ENCODE assay signal across 14 cellular contexts in the genomic region with DNA sequence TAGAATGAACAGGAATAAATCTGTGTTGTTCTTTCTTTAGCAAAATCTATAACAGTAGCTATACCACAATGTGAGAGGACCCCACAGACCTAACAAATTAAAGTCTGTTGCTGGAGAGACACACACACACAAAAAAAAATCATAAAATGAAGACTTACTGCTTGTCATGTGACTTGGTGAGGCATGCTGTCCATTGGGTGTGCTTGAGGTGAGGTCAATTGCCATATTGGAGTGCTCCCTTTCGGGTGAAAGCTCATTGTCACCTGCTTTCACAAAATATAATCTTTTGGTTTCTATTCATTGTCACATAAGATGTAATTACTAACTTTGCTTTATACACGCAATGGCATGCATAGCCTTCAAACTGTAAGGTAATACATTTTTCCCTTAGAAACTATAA. TPM values are rescaled to one million over a fixed set of nuclear protein-coding genes. Genes with fewer than 3 reads are reported as not detected.
DNase-seq lines count a peak whose midpoint lies in the region; ATAC-seq, FAIRE-seq and TF ChIP-seq lines count a peak whose summit lies in the region.
"Had no signal": no experiment of that assay in that cellular context is flagged by ENCODE, and none has a peak within 500 bp of the region (broad histone marks: within the 10 kb centered on the region; RNA-seq: fewer than 3 reads in every experiment).

No MANE protein-coding gene starts in this region.

- H3K9ac ChIP-seq in H9 (ENCODE audit: extremely low read depth, insufficient read length, low read length) (no peak overlapping the region), SU-DHL-6 (ENCODE audit: low read length) (peak overlapping the region; percentile 90)

- H3K27me3 ChIP-seq in H9 (ENCODE audit: insufficient read depth, low read length) (no peaks in the 10 kb centered on the region), SU-DHL-6 (ENCODE audit: low read length) (no peaks in the 10 kb centered on the region), mononuclear cell (ENCODE audit: insufficient read depth, low read length) (peaks cover 3% of the 10 kb centered on the region), upper lobe of right lung (no peaks in the 10 kb centered on the region)
- H3K27me3 ChIP-seq: ovary had no signal

- no peak overlapping the region for H2BK5ac ChIP-seq in H9 (ENCODE audit: insufficient read length, low read length)

- DNase-seq in GM12891 (ENCODE audit: insufficient read length, low spot score), result no peak
- DNase-seq in H9, result no peak
- DNase-seq in left cardiac atrium, result no peak
- no peak for DNase-seq in activated CD4-positive, alpha-beta T cell treated with anti-CD3 and anti-CD28 coated beads, Interleukin-2, amount 10 ng/mL, durations not matched to agents 24 days and 14 days
- no peak for DNase-seq in upper lobe of right lung
- no peak for DNase-seq in Calu3
- DNase-seq: cerebellar nuclear complex, left ventricle myocardium inferior, MM.1S, NCI-H748 treated with DMSO at 0.1 percent for 48 hours, ovary had no signal

- H3K56ac ChIP-seq in H9 (ENCODE audit: insufficient read length, low read depth, low read length), result no peak overlapping the region

- WGBS in H9 (ENCODE audit: extremely low coverage, insufficient read length, low lambda C conversion rate), result no CpG with 5 or more reads among the region's 2 CpGs

- ATAC-seq in left cardiac atrium (no peak), upper lobe of right lung (no peak)

- no peak overlapping the region for H3K18ac ChIP-seq in H9 (ENCODE audit: insufficient read length, low read depth, low read length)

- CTCF ChIA-PET in Calu3 (lab: Charles Lee), result no interaction called here

- no peak overlapping the region for H3K4me3 Mint-ChIP-seq in H9
- H3K4me3 Mint-ChIP-seq in activated CD4-positive, alpha-beta T cell treated with anti-CD3 and anti-CD28 coated beads, Interleukin-2, amount 10 ng/mL, durations not matched to agents 24 days and 14 days, result no peak overlapping the region
- no peak overlapping the region for H3K4me3 Mint-ChIP-seq in Calu3 (ENCODE audit: low read depth, unreplicated experiment)

- H3T11ph ChIP-seq in H9 (ENCODE audit: low read length), result no peak overlapping the region

- H3K4me1 Mint-ChIP-seq in H9, result peaks cover 19 to 22% of the 10 kb centered on the region in 2 experiments
- peaks cover 27% of the 10 kb centered on the region for H3K4me1 Mint-ChIP-seq in activated CD4-positive, alpha-beta T cell treated with anti-CD3 and anti-CD28 coated beads, Interleukin-2, amount 10 ng/mL, durations not matched to agents 24 days and 14 days
- peaks cover 16% of the 10 kb centered on the region for H3K4me1 Mint-ChIP-seq in Calu3 (ENCODE audit: low read depth, unreplicated experiment)

- no peak overlapping the region for H2BK20ac ChIP-seq in H9 (ENCODE audit: low read depth, low read length, poor library complexity, severe bottlenecking)

- no peaks in the 10 kb centered on the region for H3K79me1 ChIP-seq in H9 (ENCODE audit: insufficient read depth, low read depth, low read length, poor library complexity, severe bottlenecking)

- H3K4ac ChIP-seq in H9 (ENCODE audit: low read depth, low read length), result no peak overlapping the region

- H3K9me3 ChIP-seq in H9 (ENCODE audit: control insufficient read depth, low read depth, low read length), result no peaks in the 10 kb centered on the region
- H3K9me3 ChIP-seq in SU-DHL-6 (ENCODE audit: insufficient read depth, low read length), result no peaks in the 10 kb centered on the region
- no peaks in the 10 kb centered on the region for H3K9me3 ChIP-seq in mononuclear cell (ENCODE audit: low read depth, low read length)
- no peaks in the 10 kb centered on the region for H3K9me3 ChIP-seq in upper lobe of right lung
- H3K9me3 ChIP-seq: left ventricle myocardium inferior, ovary, thoracic aorta had no signal

- BruUV-seq in Calu3 (replicated peaks; lab: Mats Ljungman, UMichigan), result no TSS peak

- H3K4me1 ChIP-seq in H9 (ENCODE audit: insufficient read depth, low read length), result no peaks in the 10 kb centered on the region
- peaks cover 18% of the 10 kb centered on the region for H3K4me1 ChIP-seq in mononuclear cell (ENCODE audit: insufficient read depth, low read length)
- peaks cover 10% of the 10 kb centered on the region for H3K4me1 ChIP-seq in upper lobe of right lung

- H2AFZ ChIP-seq in H9 (ENCODE audit: low read length), result no peak overlapping the region
- no peak overlapping the region for H2AFZ ChIP-seq in SU-DHL-6 (ENCODE audit: low read depth, low read length, severe bottlenecking)

- H3K4me2 ChIP-seq in H9 (ENCODE audit: insufficient read depth, insufficient read length, low read length) (no peak overlapping the region), SU-DHL-6 (ENCODE audit: low read depth, low read length, poor library complexity, severe bottlenecking) (peak overlapping the region; percentile 99)

- H3K36me3 Mint-ChIP-seq in H9 (ENCODE audit: insufficient read depth in 1 of 3, low read depth in 3 of 3), result no peaks in the 10 kb centered on the region
- H3K36me3 Mint-ChIP-seq in activated CD4-positive, alpha-beta T cell treated with anti-CD3 and anti-CD28 coated beads, Interleukin-2, amount 10 ng/mL, durations not matched to agents 24 days and 14 days (ENCODE audit: low read depth), result no peaks in the 10 kb centered on the region
- peaks cover 40% of the 10 kb centered on the region for H3K36me3 Mint-ChIP-seq in Calu3 (ENCODE audit: insufficient read depth, unreplicated experiment)

- no peak overlapping the region for H3K14ac ChIP-seq in H9 (ENCODE audit: insufficient read depth, low read length)

- H2BK15ac ChIP-seq in H9 (ENCODE audit: low read depth, low read length), result peak overlapping the region; percentile 93; the same call in 1 of the 2 replicates

- no peak for TF ChIP-seq POLR2A in GM12891 (IDR thresholded peaks at IDR 0.05; ENCODE audit: low read depth, low read length)

- no peak overlapping the region for H4K91ac ChIP-seq in H9 (ENCODE audit: insufficient read length, low read depth, low read length)

- H3K27ac ChIP-seq in H9 (ENCODE audit: insufficient read length, low read depth, low read length) (no peak overlapping the region), SU-DHL-6 (ENCODE audit: low read depth, low read length) (peak overlapping the region; percentile 89), upper lobe of right lung (no peak overlapping the region)
- H3K27ac ChIP-seq: left ventricle myocardium inferior, ovary, thoracic aorta had no signal

- H3K9me2 ChIP-seq in SU-DHL-6 (replicated peaks; ENCODE audit: insufficient read depth, low read length), result no peaks in the 10 kb centered on the region

- no peak overlapping the region for H4K8ac ChIP-seq in H9 (replicated peaks; ENCODE audit: insufficient read length, low read depth, low read length)

- no peak overlapping the region for H3K27ac Mint-ChIP-seq in H9
- no peak overlapping the region for H3K27ac Mint-ChIP-seq in activated CD4-positive, alpha-beta T cell treated with anti-CD3 and anti-CD28 coated beads, Interleukin-2, amount 10 ng/mL, durations not matched to agents 24 days and 14 days
- H3K27ac Mint-ChIP-seq in Calu3 (ENCODE audit: unreplicated experiment), result no peak overlapping the region

- no peak overlapping the region for H2BK12ac ChIP-seq in H9 (ENCODE audit: insufficient read length, low read depth, low read length)

- H3K23me2 ChIP-seq in H9 (ENCODE audit: insufficient read length, low read depth, low read length, poor library complexity, severe bottlenecking), result peaks cover 2% of the 10 kb centered on the region

- H4K20me1 ChIP-seq in H9 (ENCODE audit: control insufficient read depth, insufficient read depth, insufficient read length) (no peaks in the 10 kb centered on the region), SU-DHL-6 (ENCODE audit: low read depth, low read length) (no peaks in the 10 kb centered on the region)

- H3K36me3 ChIP-seq in SU-DHL-6 (ENCODE audit: low read length) (peaks cover 43% of the 10 kb centered on the region), upper lobe of right lung (no peaks in the 10 kb centered on the region)
- H3K36me3 ChIP-seq: left ventricle myocardium inferior, ovary, thoracic aorta had no signal

- no peaks in the 10 kb centered on the region for H3K9me3 Mint-ChIP-seq in H9
- H3K9me3 Mint-ChIP-seq in activated CD4-positive, alpha-beta T cell treated with anti-CD3 and anti-CD28 coated beads, Interleukin-2, amount 10 ng/mL, durations not matched to agents 24 days and 14 days, result no peaks in the 10 kb centered on the region
- H3K9me3 Mint-ChIP-seq in Calu3 (ENCODE audit: low read depth, unreplicated experiment), result no peaks in the 10 kb centered on the region

- no peak overlapping the region for H3K23ac ChIP-seq in H9 (ENCODE audit: insufficient read length, low read depth, low read length)

- TF ChIP-seq CTCF in H9 (conservative IDR thresholded peaks at IDR 0.05), result no peak
- no peak for TF ChIP-seq CTCF in SU-DHL-6 (IDR thresholded peaks at IDR 0.05; ENCODE audit: insufficient read depth, low read length, poor library complexity, severe bottlenecking)
- no peak for TF ChIP-seq CTCF in upper lobe of right lung (IDR thresholded peaks at IDR 0.05)
- no peak for TF ChIP-seq CTCF in Calu3 (IDR thresholded peaks at IDR 0.05; ENCODE audit: unreplicated experiment)

- no peak overlapping the region for H2AK5ac ChIP-seq in H9 (ENCODE audit: insufficient read length, low read length)

- peaks cover 14% of the 10 kb centered on the region for H3F3A ChIP-seq in SU-DHL-6 (ENCODE audit: insufficient read depth)

- H4K5ac ChIP-seq in H9 (ENCODE audit: insufficient read length, low read depth, low read length), result no peak overlapping the region

- intact Hi-C loops in left cardiac atrium (cut with DNase I) (no loop called here), upper lobe of right lung (cut with DNase I) (no loop called here), Calu3 (cut with micrococcal nuclease; ENCODE audit: unreplicated experiment) (no loop called here)
- intact Hi-C loops in activated CD4-positive, alpha-beta T cell treated with anti-CD3 and anti-CD28 coated beads, Interleukin-2, amount 10 ng/mL, durations not matched to agents 24 days and 14 days (cut with micrococcal nuclease), result no loop called here

- H3K27me3 Mint-ChIP-seq in H9 (ENCODE audit: low read depth) (peaks cover 2% of the 10 kb centered on the region), Calu3 (ENCODE audit: unreplicated experiment) (no peaks in the 10 kb centered on the region)
- H3K27me3 Mint-ChIP-seq in activated CD4-positive, alpha-beta T cell treated with anti-CD3 and anti-CD28 coated beads, Interleukin-2, amount 10 ng/mL, durations not matched to agents 24 days and 14 days, result peaks cover 51% of the 10 kb centered on the region

- no peaks in the 10 kb centered on the region for H3K79me2 ChIP-seq in H9 (ENCODE audit: insufficient read depth, low read length)
- peaks cover 90% of the 10 kb centered on the region for H3K79me2 ChIP-seq in SU-DHL-6 (ENCODE audit: insufficient read depth, low read length)

- H3K4me3 ChIP-seq in SU-DHL-6 (ENCODE audit: insufficient read depth, low read length, poor library complexity, severe bottlenecking) (peak overlapping the region; percentile 88), mononuclear cell (ENCODE audit: low read length) (peak overlapping the region; percentile 7), upper lobe of right lung (no peak overlapping the region)
- H3K4me3 ChIP-seq: ovary, thoracic aorta had no signal

- FAIRE-seq in GM12891 (lab: Jason Lieb, UNC), result peak; percentile 91

- no peak overlapping the region for H2BK120ac ChIP-seq in H9 (ENCODE audit: low read depth, low read length, poor library complexity, severe bottlenecking)

RNA-seq across cellular contexts. Expression of gene IKZF2, which starts 3.9 kb away (rescaled TPM):
- 32.8 TPM for polyA plus RNA-seq in GM12891 (2012; ENCODE audit: low read depth, missing spikeins)
- total RNA-seq in H9 (2021), result 1.9 and 3.0 TPM in 2 replicates
- total RNA-seq in mononuclear cell, result 12.6 TPM
- 1 to 10 TPM; 3.8 to 6.3 TPM for total RNA-seq in left cardiac atrium
- 1.7 and 1.9 TPM in 2 replicates for total RNA-seq in activated CD4-positive, alpha-beta T cell treated with anti-CD3 and anti-CD28 coated beads, Interleukin-2, amount 10 ng/mL, durations not matched to agents 24 days and 14 days
- 16.4 TPM for total RNA-seq in upper lobe of right lung
- 26.0 and 26.1 TPM in 2 replicates for total RNA-seq in Calu3 (2022)
